ENCODE assay signal across 8 cellular contexts in genomic region chr12:48788522-48788851, GRCh38. TPM values are rescaled to one million over a fixed set of nuclear protein-coding genes. Genes with fewer than 3 reads are reported as not detected.
DNase-seq lines count a peak whose midpoint lies in the region; ATAC-seq and TF ChIP-seq lines count a peak whose summit lies in the region.

No MANE protein-coding gene starts in this region.

- ATAC-seq in lower lobe of right lung (peak; percentile 32 to 34), HG03521 (IDR thresholded peaks at IDR 0.05; ENCODE audit: unreplicated experiment) (no peak)

- no peaks in the 10 kb centered on the region for H3K36me3 Mint-ChIP-seq in activated T-cell treated with anti-CD3 and anti-CD28 coated beads, Interleukin-2, amount 50 U/mL, for 24 hours (ENCODE audit: low read depth)
- H3K36me3 Mint-ChIP-seq in brain (peaks cover 6% of the 10 kb centered on the region), type B pancreatic cell (no peaks in the 10 kb centered on the region)

- H3K4me1 ChIP-seq in lower lobe of right lung, result peaks cover 19% of the 10 kb centered on the region

- TF ChIP-seq CTCF in brain (conservative IDR thresholded peaks at IDR 0.05) (no peak), lower lobe of right lung (IDR thresholded peaks at IDR 0.05) (no peak), type B pancreatic cell (conservative IDR thresholded peaks at IDR 0.05) (no peak)

- no peaks in the 10 kb centered on the region for H3K9me3 Mint-ChIP-seq in activated T-cell treated with anti-CD3 and anti-CD28 coated beads, Interleukin-2, amount 50 U/mL, for 24 hours
- H3K9me3 Mint-ChIP-seq in brain (peaks cover 0 to 5% (median 0%) of the 10 kb centered on the region in 5 experiments), type B pancreatic cell (no peaks in the 10 kb centered on the region)

- peak overlapping the region; percentile 83 for H3K4me3 ChIP-seq in lower lobe of right lung

- no peaks in the 10 kb centered on the region for H3K9me3 ChIP-seq in lower lobe of right lung

- H3K27ac Mint-ChIP-seq in activated T-cell treated with anti-CD3 and anti-CD28 coated beads, Interleukin-2, amount 50 U/mL, for 24 hours, result no peak overlapping the region
- H3K27ac Mint-ChIP-seq in brain (peak overlapping the region; percentile 94 to 99 (median 95)), type B pancreatic cell (peak overlapping the region; percentile 71)

- no peaks in the 10 kb centered on the region for H3K36me3 ChIP-seq in lower lobe of right lung

- H3K27me3 Mint-ChIP-seq in activated T-cell treated with anti-CD3 and anti-CD28 coated beads, Interleukin-2, amount 50 U/mL, for 24 hours, result peaks cover 56% of the 10 kb centered on the region
- peaks cover 18% of the 10 kb centered on the region for H3K27me3 Mint-ChIP-seq in brain
- no peaks in the 10 kb centered on the region for H3K27me3 Mint-ChIP-seq in type B pancreatic cell

- no peak for DNase-seq in activated T-cell treated with anti-CD3 and anti-CD28 coated beads, Interleukin-2, amount 50 U/mL, for 24 hours
- DNase-seq in activated T-cell treated with anti-CD3 and anti-CD28 coated beads for 4 hours, result no peak
- DNase-seq in lower lobe of right lung, result no peak
- no peak for DNase-seq in type B pancreatic cell (ENCODE audit: extremely low spot score, unreplicated experiment)
- DNase-seq in NCI-H187 treated with DMSO at 0.1 percent for 48 hours (lab: John Stamatoyannopoulos, UW), result no peak
- no peak for DNase-seq in NCI-H1694 (lab: John Stamatoyannopoulos, UW)

- peak overlapping the region; percentile 66 for H3K4me3 Mint-ChIP-seq in activated T-cell treated with anti-CD3 and anti-CD28 coated beads, Interleukin-2, amount 50 U/mL, for 24 hours
- H3K4me3 Mint-ChIP-seq in brain, result peak overlapping the region; percentile 93 to 97 (median 95)
- peak overlapping the region; percentile 94 for H3K4me3 Mint-ChIP-seq in type B pancreatic cell

- peaks cover 4% of the 10 kb centered on the region for H3K4me1 Mint-ChIP-seq in activated T-cell treated with anti-CD3 and anti-CD28 coated beads, Interleukin-2, amount 50 U/mL, for 24 hours (ENCODE audit: low read depth)
- H3K4me1 Mint-ChIP-seq in brain (peaks cover 48% of the 10 kb centered on the region), type B pancreatic cell (ENCODE audit: unreplicated experiment) (peaks cover 25% of the 10 kb centered on the region)

- H3K27me3 ChIP-seq in lower lobe of right lung (ENCODE audit: low read depth), result no peaks in the 10 kb centered on the region

- intact Hi-C loops in lower lobe of right lung (cut with DNase I), result no loop called here

- H3K27ac ChIP-seq in lower lobe of right lung, result peak overlapping the region; percentile 90

RNA-seq across cellular contexts. Expression of gene ADCY6, which starts 0.4 kb away (rescaled TPM):
- 8.9 TPM for polyA plus RNA-seq in brain (ENCODE audit: insufficient read depth, low read depth, low replicate concordance)
- 42.7 TPM for total RNA-seq in lower lobe of right lung
- total RNA-seq in type B pancreatic cell (ENCODE audit: low replicate concordance), result 40.5 and 54.4 TPM in 2 replicates

RNA-seq across cellular contexts. Expression of gene CACNB3, which starts 29.8 kb away (rescaled TPM):
- 113 TPM for polyA plus RNA-seq in brain (ENCODE audit: insufficient read depth, low read depth, low replicate concordance)
- total RNA-seq in lower lobe of right lung, result 23.5 TPM
- total RNA-seq in type B pancreatic cell (ENCODE audit: low replicate concordance), result 56.3 and 57.0 TPM in 2 replicates
